In the genomic region with DNA sequence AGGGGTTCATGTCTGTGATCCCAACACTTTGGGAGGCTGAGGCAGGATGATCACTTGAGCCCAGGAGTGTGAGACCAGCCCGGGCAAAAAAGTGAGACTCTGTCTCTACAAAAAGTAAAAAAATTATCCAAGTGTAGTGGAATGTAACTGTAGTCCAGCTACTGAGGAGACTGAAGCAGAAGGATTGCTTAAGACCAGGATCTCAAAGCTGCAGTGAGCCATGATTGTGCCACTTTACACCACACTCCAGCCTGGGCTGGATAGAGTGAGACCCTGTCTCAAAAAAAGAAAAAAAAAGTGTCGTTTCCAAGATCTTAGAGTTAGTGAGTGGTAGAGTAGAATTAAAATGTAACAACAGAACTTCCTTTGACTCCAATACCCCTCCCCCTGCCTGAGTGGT, we compare ENCODE assay signal across 18 cellular contexts.
DNase-seq lines count a peak whose midpoint lies in the region; ATAC-seq, FAIRE-seq and TF ChIP-seq lines count a peak whose summit lies in the region.
"Had no signal": no experiment of that assay in that cellular context is flagged by ENCODE, and none has a peak within 500 bp of the region (broad histone marks: within the 10 kb centered on the region; RNA-seq: fewer than 3 reads in every experiment).

No MANE protein-coding gene starts in this region.

- H3K18ac ChIP-seq in H9 (ENCODE audit: insufficient read length, low read depth, low read length) (no peak overlapping the region), H1 (ENCODE audit: extremely low read depth, low read length) (peak overlapping the region; percentile 26), trophoblast cell (ENCODE audit: low read length) (peak overlapping the region; percentile 78)

- H3K27ac Mint-ChIP-seq in H9 = peak overlapping the region; percentile 3 to 75 (median 69); a peak in 5 of 7 replicates
- H3K27ac Mint-ChIP-seq: CD4-positive, alpha-beta memory T cell had no signal

- FAIRE-seq in H1 (lab: Jason Lieb, UNC) = no peak
- FAIRE-seq in urothelium cell line (lab: Jason Lieb, UNC) = no peak
- FAIRE-seq: A549, GM12892, GM19239, HTR-8/SVneo had no signal

- H4K12ac ChIP-seq in trophoblast cell (ENCODE audit: low read depth, low read length) = peak overlapping the region; percentile 62

- no peak overlapping the region for H3K23ac ChIP-seq in H9 (ENCODE audit: insufficient read length, low read depth, low read length)
- no peak overlapping the region for H3K23ac ChIP-seq in H1 (ENCODE audit: insufficient read length)
- H3K23ac ChIP-seq in trophoblast cell (ENCODE audit: low read length) = no peak overlapping the region

- peak; percentile 42 to 70 (median 56) for ATAC-seq in right lobe of liver
- ATAC-seq in GM19324 (IDR thresholded peaks at IDR 0.05; ENCODE audit: low FRiP score, unreplicated experiment) = no peak
- ATAC-seq: A549 had no signal

- no peak overlapping the region for H3K56ac ChIP-seq in H9 (ENCODE audit: insufficient read length, low read depth, low read length)
- H3K56ac ChIP-seq in H1 (replicated peaks; ENCODE audit: insufficient read length, low read depth, low read length) = no peak overlapping the region

- no peak overlapping the region for H3K27ac ChIP-seq in H9 (ENCODE audit: insufficient read length, low read depth, low read length)
- no peak overlapping the region for H3K27ac ChIP-seq in H1 (ENCODE audit: low read depth, low read length)
- peak overlapping the region in 2 of 3 donors; percentile 3 to 55 for H3K27ac ChIP-seq in right lobe of liver
- H3K27ac ChIP-seq in trophoblast cell (ENCODE audit: low read depth, low read length) = no peak overlapping the region
- H3K27ac ChIP-seq: A549, C4-2B had no signal

- no peak overlapping the region for H3K4me3 ChIP-seq in H1 (ENCODE audit: extremely low read depth in 1 of 4, insufficient read depth in 2 of 4, low read depth in 3 of 4, low read length in 4 of 4)
- H3K4me3 ChIP-seq in right lobe of liver = no peak overlapping the region
- H3K4me3 ChIP-seq in trophoblast cell (ENCODE audit: low read depth, low read length) = no peak overlapping the region
- H3K4me3 ChIP-seq: A549, HAP-1 had no signal

- CTCF ChIA-PET in H1 (lab: Charles Lee; ENCODE audit: partially characterized antibody) = interaction anchor here (1.1 kb wide), 1 partner anchor 152 kb away, joined by 3 read pairs; no protein-coding TSS in a partner anchor

- TF ChIP-seq CTCF in H9 (conservative IDR thresholded peaks at IDR 0.05) (no peak), H1 (IDR thresholded peaks at IDR 0.05; ENCODE audit: control extremely low read depth in 1 of 3, insufficient read depth in 1 of 3, low read depth in 1 of 3, low read length in 3 of 3) (no peak), right lobe of liver (IDR thresholded peaks at IDR 0.05) (no peak)

- H3K27me3 Mint-ChIP-seq in H9 (ENCODE audit: low read depth) = no peaks in the 10 kb centered on the region
- H3K27me3 Mint-ChIP-seq: CD4-positive, alpha-beta memory T cell had no signal

- no peak overlapping the region for H3K4ac ChIP-seq in H9 (ENCODE audit: low read depth, low read length)
- peak overlapping the region; percentile 32 for H3K4ac ChIP-seq in H1 (replicated peaks; ENCODE audit: insufficient read length, low read depth, low read length)
- no peak overlapping the region for H3K4ac ChIP-seq in trophoblast cell (ENCODE audit: low read depth, low read length)

- no peak overlapping the region for H3T11ph ChIP-seq in H9 (ENCODE audit: low read length)

- H2BK12ac ChIP-seq in H9 (ENCODE audit: insufficient read length, low read depth, low read length) = no peak overlapping the region
- H2BK12ac ChIP-seq in H1 (ENCODE audit: low read depth, low read length) = 0 out of 2 replicates have a peak overlapping the region, but pooled peaks have one; percentile 18
- H2BK12ac ChIP-seq in trophoblast cell (ENCODE audit: low read length) = peak overlapping the region; percentile 89

- H3K36me3 ChIP-seq in H1 (ENCODE audit: control insufficient read depth in 2 of 4, insufficient read depth in 4 of 4, low read length in 3 of 4) (no peaks in the 10 kb centered on the region), right lobe of liver (no peaks in the 10 kb centered on the region), trophoblast cell (ENCODE audit: control insufficient read depth in 1 of 2, insufficient read depth in 2 of 2, low read length in 2 of 2) (no peaks in the 10 kb centered on the region)
- H3K36me3 ChIP-seq: BE2C, HAP-1 had no signal

- no peak overlapping the region for H4K91ac ChIP-seq in H9 (ENCODE audit: insufficient read length, low read depth, low read length)
- peak overlapping the region; percentile 93 for H4K91ac ChIP-seq in H1 (replicated peaks; ENCODE audit: insufficient read length, low read length)
- H4K91ac ChIP-seq in trophoblast cell (ENCODE audit: low read depth, low read length) = peak overlapping the region; percentile 85

- H2BK15ac ChIP-seq in H9 (ENCODE audit: low read depth, low read length) = no peak overlapping the region
- no peak overlapping the region for H2BK15ac ChIP-seq in H1 (ENCODE audit: low read length)

- H3K9me3 Mint-ChIP-seq in H9 = peaks cover 6 to 17% of the 10 kb centered on the region in 2 experiments; a peak in 4 of 5 replicates

- TF ChIP-seq RAD21 in H1 (IDR thresholded peaks at IDR 0.05 in 1 of 2, conservative IDR thresholded peaks at IDR 0.05 in 1 of 2; ENCODE audit: low read depth in 2 of 2, low read length in 2 of 2) = no peak

- H2AK5ac ChIP-seq in H9 (ENCODE audit: insufficient read length, low read length) (no peak overlapping the region), H1 (ENCODE audit: low read depth, low read length) (no peak overlapping the region), trophoblast cell (ENCODE audit: low read length) (peak overlapping the region; percentile 37)

- H3K9ac ChIP-seq in H9 (ENCODE audit: extremely low read depth, insufficient read length, low read length) (no peak overlapping the region), H1 (replicated peaks in 1 of 4; ENCODE audit: extremely low read depth in 1 of 4, low read depth in 3 of 4, low read length in 3 of 4) (no peak overlapping the region), trophoblast cell (ENCODE audit: low read length) (no peak overlapping the region)

- TF ChIP-seq EP300 in H1 (IDR thresholded peaks at IDR 0.05; ENCODE audit: borderline replicate concordance in 1 of 2, low read depth in 2 of 2, low read length in 2 of 2) = no peak

- H4K8ac ChIP-seq in H9 (replicated peaks; ENCODE audit: insufficient read length, low read depth, low read length) = no peak overlapping the region
- no peak overlapping the region for H4K8ac ChIP-seq in H1 (ENCODE audit: extremely low read depth, insufficient read depth, low read length)
- H4K8ac ChIP-seq in trophoblast cell (ENCODE audit: low read depth, low read length) = peak overlapping the region; percentile 82

- no peak overlapping the region for H2AFZ ChIP-seq in H9 (ENCODE audit: low read length)
- 0 out of 2 replicates have a peak overlapping the region, but pooled peaks have one; percentile 14 for H2AFZ ChIP-seq in H1 (ENCODE audit: low read length)
- H2AFZ ChIP-seq in trophoblast cell (ENCODE audit: insufficient read depth, low read length, poor library complexity) = peak overlapping the region; percentile 71

- H4K20me1 ChIP-seq in H9 (ENCODE audit: control insufficient read depth, insufficient read depth, insufficient read length) (no peaks in the 10 kb centered on the region), H1 (replicated peaks in 1 of 2; ENCODE audit: control insufficient read depth in 1 of 2, insufficient read depth in 2 of 2, low read length in 2 of 2) (no peaks in the 10 kb centered on the region)

- no peak overlapping the region for H2BK5ac ChIP-seq in H9 (ENCODE audit: insufficient read length, low read length)
- peak overlapping the region; percentile 86; the same call in 1 of the 2 replicates for H2BK5ac ChIP-seq in H1 (ENCODE audit: low read depth, low read length)
- peak overlapping the region; percentile 88 for H2BK5ac ChIP-seq in trophoblast cell (ENCODE audit: low read depth, low read length, poor library complexity)

- peaks cover 22% of the 10 kb centered on the region in 3 experiments for H3K36me3 Mint-ChIP-seq in H9 (ENCODE audit: insufficient read depth in 1 of 3, low read depth in 3 of 3)
- H3K36me3 Mint-ChIP-seq: CD4-positive, alpha-beta memory T cell had no signal

- H3K79me2 ChIP-seq in H9 (ENCODE audit: insufficient read depth, low read length) (no peaks in the 10 kb centered on the region), H1 (ENCODE audit: control insufficient read depth in 1 of 2, insufficient read depth in 2 of 2, low read length in 2 of 2) (no peaks in the 10 kb centered on the region), trophoblast cell (ENCODE audit: control insufficient read depth, insufficient read depth, low read length, poor library complexity) (no peaks in the 10 kb centered on the region)

- H3K4me1 ChIP-seq in H9 (ENCODE audit: insufficient read depth, low read length) (peaks cover 9% of the 10 kb centered on the region), H1 (replicated peaks in 1 of 4; ENCODE audit: control insufficient read depth in 3 of 4, insufficient read depth in 4 of 4, low read length in 3 of 4) (peaks cover 0 to 9% (median 9%) of the 10 kb centered on the region in 4 experiments; a peak in 4 of 7 replicates), right lobe of liver (peaks cover 0 to 9% (median 2%) of the 10 kb centered on the region in 4 donors), trophoblast cell (ENCODE audit: control insufficient read depth in 1 of 2, insufficient read depth in 2 of 2, low read length in 2 of 2) (peaks cover 2 to 4% of the 10 kb centered on the region in 2 experiments)
- H3K4me1 ChIP-seq: A549 had no signal

- POLR2A ChIA-PET in H1 (lab: Charles Lee; ENCODE audit: partially characterized antibody) = no interaction called here

- H2BK120ac ChIP-seq in H9 (ENCODE audit: low read depth, low read length, poor library complexity, severe bottlenecking) (no peak overlapping the region), H1 (replicated peaks; ENCODE audit: low read depth, low read length) (peak overlapping the region; percentile 61), trophoblast cell (ENCODE audit: insufficient read depth, low read length, poor library complexity) (peak overlapping the region; percentile 93)

- H3K79me1 ChIP-seq in H9 (ENCODE audit: insufficient read depth, low read depth, low read length, poor library complexity, severe bottlenecking) = no peaks in the 10 kb centered on the region
- H3K79me1 ChIP-seq in H1 (ENCODE audit: low read depth, low read length) = no peaks in the 10 kb centered on the region
- peaks cover 6% of the 10 kb centered on the region for H3K79me1 ChIP-seq in trophoblast cell (ENCODE audit: low read length)

- TF ChIP-seq POLR2A in H1 (IDR thresholded peaks at IDR 0.05; ENCODE audit: control extremely low read depth in 1 of 2, low read depth in 2 of 2, low read length in 2 of 2) (no peak), right lobe of liver (IDR thresholded peaks at IDR 0.05) (no peak)

- no peak overlapping the region for H3K4me2 ChIP-seq in H9 (ENCODE audit: insufficient read depth, insufficient read length, low read length)
- no peak overlapping the region for H3K4me2 ChIP-seq in H1 (ENCODE audit: insufficient read depth in 1 of 2, low read depth in 2 of 2, low read length in 2 of 2)
- H3K4me2 ChIP-seq in trophoblast cell (ENCODE audit: low read length) = no peak overlapping the region
- H3K4me2 ChIP-seq: A549 had no signal

- no peak overlapping the region for H2BK20ac ChIP-seq in H9 (ENCODE audit: low read depth, low read length, poor library complexity, severe bottlenecking)
- peak overlapping the region; percentile 40; the same call in 1 of the 2 replicates for H2BK20ac ChIP-seq in H1 (ENCODE audit: low read length)

- no peaks in the 10 kb centered on the region for H3K23me2 ChIP-seq in H9 (ENCODE audit: insufficient read length, low read depth, low read length, poor library complexity, severe bottlenecking)
- no peaks in the 10 kb centered on the region for H3K23me2 ChIP-seq in H1 (ENCODE audit: low read depth, low read length)

- H4K5ac ChIP-seq in H9 (ENCODE audit: insufficient read length, low read depth, low read length) = no peak overlapping the region
- H4K5ac ChIP-seq in H1 (ENCODE audit: insufficient read length, low read depth, low read length) = no peak overlapping the region

- H3K4me3 Mint-ChIP-seq in H9 = no peak overlapping the region
- H3K4me3 Mint-ChIP-seq: CD4-positive, alpha-beta memory T cell had no signal

- H3K4me1 Mint-ChIP-seq in H9 = peaks cover 37 to 46% of the 10 kb centered on the region in 2 experiments
- H3K4me1 Mint-ChIP-seq: CD4-positive, alpha-beta memory T cell had no signal

- H3K27me3 ChIP-seq in H9 (ENCODE audit: insufficient read depth, low read length) (no peaks in the 10 kb centered on the region), H1 (replicated peaks in 1 of 4; ENCODE audit: control insufficient read depth in 3 of 4, extremely low read depth in 1 of 4, insufficient read depth in 3 of 4, low read length in 3 of 4) (no peaks in the 10 kb centered on the region), right lobe of liver (no peaks in the 10 kb centered on the region), trophoblast cell (ENCODE audit: insufficient read depth, low read length) (no peaks in the 10 kb centered on the region)
- H3K27me3 ChIP-seq: BE2C had no signal

- no peak overlapping the region for H3K14ac ChIP-seq in H9 (ENCODE audit: insufficient read depth, low read length)
- no peak overlapping the region for H3K14ac ChIP-seq in H1 (ENCODE audit: insufficient read length)
- H3K14ac ChIP-seq in trophoblast cell (ENCODE audit: low read length) = peak overlapping the region; percentile 61

- DNase-seq in H9 (no peak), H1 (ENCODE audit: low read depth in 1 of 2, low spot score in 2 of 2) (no peak), right lobe of liver (no peak), trophoblast cell (no peak), urothelium cell line (ENCODE audit: low spot score) (no peak), amniotic stem cell (lab: John Stamatoyannopoulos, UW) (no peak)
- DNase-seq in activated CD4-positive, CD25-positive, alpha-beta regulatory T cell treated with anti-CD3 and anti-CD28 coated beads, Interleukin-2, amount 50 U/mL, for 72 hours = no peak
- DNase-seq: BE2C; CD4-positive, alpha-beta memory T cell; DND-41; GDM1 had no signal

- WGBS in H9 (ENCODE audit: extremely low coverage, insufficient read length, low lambda C conversion rate) = no CpG with 5 or more reads among the region's 2 CpGs
- WGBS in H1 (ENCODE audit: extremely low coverage in 1 of 2, insufficient coverage in 1 of 2, insufficient read length in 1 of 2, insufficient replicate concordance in 2 of 2, low coverage in 1 of 2, low lambda C conversion rate in 2 of 2, missing lambda C conversion rate in 1 of 2), 2 experiments = 86% methylated on average over 2 of the region's 2 CpGs; no CpG with 5 or more reads in 1 of the 2 experiments
- 42% methylated on average over 2 of the region's 2 CpGs for WGBS in right lobe of liver (ENCODE audit: insufficient coverage, low coverage, low lambda C conversion rate, missing lambda C conversion rate)
- no CpG with 5 or more reads among the region's 2 CpGs for WGBS in trophoblast cell (ENCODE audit: extremely low coverage, insufficient coverage, insufficient read length)

- intact Hi-C loops in right lobe of liver (cut with DNase I) = no loop called here

- H3K9me3 ChIP-seq in H9 (ENCODE audit: control insufficient read depth, low read depth, low read length) (no peaks in the 10 kb centered on the region), H1 (ENCODE audit: insufficient read depth in 2 of 2, low read depth in 1 of 2, low read length in 1 of 2) (no peaks in the 10 kb centered on the region), right lobe of liver (no peaks in the 10 kb centered on the region), trophoblast cell (ENCODE audit: insufficient read depth, low read depth, low read length) (no peaks in the 10 kb centered on the region)
- H3K9me3 ChIP-seq: A549, BE2C, HAP-1 had no signal

Comparison
In these comparisons a context has a peak if more than half of its experiments do, and no peak if none do; other contexts are left out.
1. H3K27ac ChIP-seq: peak in right lobe of liver (2 of 3); none in H9 (single experiment), H1 (single experiment) and trophoblast cell (single experiment).